24 cellular contexts compared by ENCODE assay signal in genomic region chr1:4140241-4140640, GRCh38.
DNase-seq lines count a peak whose midpoint lies in the region; ATAC-seq, FAIRE-seq and TF ChIP-seq lines count a peak whose summit lies in the region.
"Had no signal": no experiment of that assay in that cellular context is flagged by ENCODE, and none has a peak within 500 bp of the region (broad histone marks: within the 10 kb centered on the region; RNA-seq: fewer than 3 reads in every experiment).

No MANE protein-coding gene starts in this region.

- H3K9me3 ChIP-seq in BLaER1 treated with 17β-estradiol and CSF1 and Interleukin-3, amounts not matched to agents 10 nM and 100 nM (replicated peaks in 1 of 11), result peaks cover 18 to 25% (median 23%) of the 10 kb centered on the region in 11 experiments; a peak in 21 of 22 replicates
- H3K9me3 ChIP-seq in H1 (ENCODE audit: insufficient read depth in 2 of 2, low read depth in 1 of 2, low read length in 1 of 2) (no peaks in the 10 kb centered on the region), osteoblast (ENCODE audit: low read depth, low read length) (no peaks in the 10 kb centered on the region), aorta (ENCODE audit: control insufficient read depth, low read length) (no peaks in the 10 kb centered on the region), BE2C (no peaks in the 10 kb centered on the region)

- TF ChIP-seq CTCF in H1 (IDR thresholded peaks at IDR 0.05; ENCODE audit: control extremely low read depth in 1 of 3, insufficient read depth in 1 of 3, low read depth in 1 of 3, low read length in 3 of 3), result no peak
- TF ChIP-seq CTCF in osteoblast (IDR thresholded peaks at IDR 0.05; ENCODE audit: extremely low read depth, low read depth, low read length), result no peak
- TF ChIP-seq CTCF in BE2C (IDR thresholded peaks at IDR 0.05; ENCODE audit: low read depth, low read length), result no peak

- no peak overlapping the region for H3K23ac ChIP-seq in H1 (ENCODE audit: insufficient read length)

- H3K4me3 ChIP-seq in BLaER1 treated with 17β-estradiol and CSF1 and Interleukin-3, amounts not matched to agents 10 nM and 100 nM, result no peak overlapping the region
- H3K4me3 ChIP-seq in H1 (ENCODE audit: extremely low read depth in 1 of 4, insufficient read depth in 2 of 4, low read depth in 3 of 4, low read length in 4 of 4) (no peak overlapping the region), osteoblast (ENCODE audit: insufficient read depth, low read length) (no peak overlapping the region), aorta (ENCODE audit: low read length in 2 of 2) (no peak overlapping the region), BE2C (ENCODE audit: low read depth, low read length) (no peak overlapping the region)

- H2BK120ac ChIP-seq in H1 (replicated peaks; ENCODE audit: low read depth, low read length), result no peak overlapping the region

- intact Hi-C loops in aorta (cut with DNase I), result no loop called here

- H3K79me2 ChIP-seq in H1 (ENCODE audit: control insufficient read depth in 1 of 2, insufficient read depth in 2 of 2, low read length in 2 of 2) (no peaks in the 10 kb centered on the region), osteoblast (ENCODE audit: insufficient read depth, low read length) (no peaks in the 10 kb centered on the region)

- H2BK15ac ChIP-seq in H1 (ENCODE audit: low read length), result no peak overlapping the region

- H3K14ac ChIP-seq in H1 (ENCODE audit: insufficient read length), result no peak overlapping the region

- ATAC-seq in aorta (ENCODE audit: low FRiP score) (no peak), HG03354 (IDR thresholded peaks at IDR 0.05; ENCODE audit: poor library complexity, severe bottlenecking, unreplicated experiment) (no peak)

- CTCF ChIA-PET in H1 (lab: Charles Lee; ENCODE audit: partially characterized antibody), result no interaction called here

- H3K18ac ChIP-seq in H1 (ENCODE audit: extremely low read depth, low read length), result no peak overlapping the region

- peaks cover 8 to 29% (median 28%) of the 10 kb centered on the region in 10 experiments for H3K4me1 ChIP-seq in BLaER1 treated with 17β-estradiol and CSF1 and Interleukin-3, amounts not matched to agents 10 nM and 100 nM
- H3K4me1 ChIP-seq in H1 (replicated peaks in 1 of 4; ENCODE audit: control insufficient read depth in 3 of 4, insufficient read depth in 4 of 4, low read length in 3 of 4) (no peaks in the 10 kb centered on the region; a peak in 1 of 7 replicates), osteoblast (ENCODE audit: insufficient read depth, low read length) (no peaks in the 10 kb centered on the region), aorta (ENCODE audit: control insufficient read depth in 1 of 2, insufficient read depth in 2 of 2, low read length in 2 of 2) (no peaks in the 10 kb centered on the region), BE2C (no peaks in the 10 kb centered on the region)

- H2BK5ac ChIP-seq in H1 (ENCODE audit: low read depth, low read length), result no peak overlapping the region

- 0 out of 2 replicates have a peak overlapping the region, but pooled peaks have one; percentile 9 for H2BK12ac ChIP-seq in H1 (ENCODE audit: low read depth, low read length)

- POLR2A ChIA-PET in H1 (lab: Charles Lee; ENCODE audit: partially characterized antibody), result no interaction called here

- H3K56ac ChIP-seq in H1 (replicated peaks; ENCODE audit: insufficient read length, low read depth, low read length), result no peak overlapping the region

- 93% methylated on average over 13 of the region's 13 CpGs; no CpG with 5 or more reads in 1 of the 2 experiments for WGBS in H1 (ENCODE audit: extremely low coverage in 1 of 2, insufficient coverage in 1 of 2, insufficient read length in 1 of 2, insufficient replicate concordance in 2 of 2, low coverage in 1 of 2, low lambda C conversion rate in 2 of 2, missing lambda C conversion rate in 1 of 2), 2 experiments
- WGBS in aorta, 2 donors, result 88 to 92% methylated on average over 13 of the region's 13 CpGs

- peaks cover 13% of the 10 kb centered on the region for H3K23me2 ChIP-seq in H1 (ENCODE audit: low read depth, low read length)

- no peak overlapping the region for H4K5ac ChIP-seq in H1 (ENCODE audit: insufficient read length, low read depth, low read length)

- no peak for DNase-seq in H1 (ENCODE audit: low read depth in 1 of 2, low spot score in 2 of 2)
- DNase-seq in osteoblast (ENCODE audit: insufficient read length, low spot score, missing footprints), result peak; percentile 19
- peak; percentile 13 to 44 for DNase-seq in aorta
- no peak for DNase-seq in AML-193 (lab: John Stamatoyannopoulos, UW)
- no peak for DNase-seq in BE2C
- no peak for DNase-seq in NCI-H187 (lab: John Stamatoyannopoulos, UW)
- DNase-seq: 8988T; ACHN; C1 segment of cervical spinal cord; CD4-positive, alpha-beta memory T cell; CD4-positive, CD25-positive, alpha-beta regulatory T cell; COR-L47; DMS 273 treated with DMSO at 0.1 percent for 48 hours; DMS153; DMS53; DMS79; DND-41; EL; GF-D8 had no signal

- no peak overlapping the region for H3K27ac ChIP-seq in BLaER1 treated with 17β-estradiol and CSF1 and Interleukin-3, amounts not matched to agents 10 nM and 100 nM
- H3K27ac ChIP-seq in H1 (ENCODE audit: low read depth, low read length) (no peak overlapping the region), osteoblast (ENCODE audit: low read depth, low read length) (no peak overlapping the region), aorta (ENCODE audit: low read depth in 1 of 2, low read length in 2 of 2) (no peak overlapping the region)

- TF ChIP-seq POLR2A in H1 (IDR thresholded peaks at IDR 0.05; ENCODE audit: control extremely low read depth in 1 of 2, low read depth in 2 of 2, low read length in 2 of 2), result no peak

- H3K4ac ChIP-seq in H1 (replicated peaks; ENCODE audit: insufficient read length, low read depth, low read length), result no peak overlapping the region

- no peak overlapping the region; the same call in 1 of the 2 replicates for H4K8ac ChIP-seq in H1 (ENCODE audit: extremely low read depth, insufficient read depth, low read length)

- H4K20me1 ChIP-seq in BLaER1 treated with 17β-estradiol and CSF1 and Interleukin-3, amounts not matched to agents 10 nM and 100 nM, result no peaks in the 10 kb centered on the region
- H4K20me1 ChIP-seq in H1 (replicated peaks in 1 of 2; ENCODE audit: control insufficient read depth in 1 of 2, insufficient read depth in 2 of 2, low read length in 2 of 2) (peaks cover 0 to 6% of the 10 kb centered on the region in 2 experiments), osteoblast (ENCODE audit: insufficient read depth, low read length) (no peaks in the 10 kb centered on the region)

- peaks cover 0 to 6% (median 0%) of the 10 kb centered on the region in 11 experiments; a peak in 1 of 22 replicates for H3K27me3 ChIP-seq in BLaER1 treated with 17β-estradiol and CSF1 and Interleukin-3, amounts not matched to agents 10 nM and 100 nM
- H3K27me3 ChIP-seq in H1 (replicated peaks in 1 of 4; ENCODE audit: control insufficient read depth in 3 of 4, extremely low read depth in 1 of 4, insufficient read depth in 3 of 4, low read length in 3 of 4), result no peaks in the 10 kb centered on the region
- no peaks in the 10 kb centered on the region for H3K27me3 ChIP-seq in osteoblast (ENCODE audit: insufficient read depth, low read length)
- H3K27me3 ChIP-seq in aorta (ENCODE audit: control insufficient read depth in 1 of 2, insufficient read depth in 2 of 2, low read length in 1 of 2), result no peaks in the 10 kb centered on the region
- H3K27me3 ChIP-seq in BE2C, result no peaks in the 10 kb centered on the region

- no peak overlapping the region for H4K91ac ChIP-seq in H1 (replicated peaks; ENCODE audit: insufficient read length, low read length)

- H2AFZ ChIP-seq in H1 (ENCODE audit: low read length) (no peak overlapping the region), osteoblast (ENCODE audit: low read length) (no peak overlapping the region)

- no peak overlapping the region for H2AK5ac ChIP-seq in H1 (ENCODE audit: low read depth, low read length)

- H3K9ac ChIP-seq in BLaER1 treated with 17β-estradiol and CSF1 and Interleukin-3, amounts not matched to agents 10 nM and 100 nM, result no peak overlapping the region
- no peak overlapping the region for H3K9ac ChIP-seq in H1 (replicated peaks in 1 of 4; ENCODE audit: extremely low read depth in 1 of 4, low read depth in 3 of 4, low read length in 3 of 4)

- peak overlapping the region in 8 of 11 experiments; percentile 29 to 53 (median 46); a peak in 6 of 22 replicates for H3K4me2 ChIP-seq in BLaER1 treated with 17β-estradiol and CSF1 and Interleukin-3, amounts not matched to agents 10 nM and 100 nM
- H3K4me2 ChIP-seq in H1 (ENCODE audit: insufficient read depth in 1 of 2, low read depth in 2 of 2, low read length in 2 of 2) (no peak overlapping the region), osteoblast (ENCODE audit: insufficient read depth, low read length) (no peak overlapping the region)

- no peak for TF ChIP-seq RAD21 in H1 (IDR thresholded peaks at IDR 0.05 in 1 of 2, conservative IDR thresholded peaks at IDR 0.05 in 1 of 2; ENCODE audit: low read depth in 2 of 2, low read length in 2 of 2)

- no peak overlapping the region for H2BK20ac ChIP-seq in H1 (ENCODE audit: low read length)

- no peak for FAIRE-seq in H1 (lab: Jason Lieb, UNC)
- FAIRE-seq: A204.1, GM12891, GM19239 had no signal

- H3K36me3 ChIP-seq in BLaER1 treated with 17β-estradiol and CSF1 and Interleukin-3, amounts not matched to agents 10 nM and 100 nM, result no peaks in the 10 kb centered on the region
- H3K36me3 ChIP-seq in H1 (ENCODE audit: control insufficient read depth in 2 of 4, insufficient read depth in 4 of 4, low read length in 3 of 4) (no peaks in the 10 kb centered on the region), osteoblast (ENCODE audit: insufficient read depth, low read length) (no peaks in the 10 kb centered on the region), aorta (ENCODE audit: control insufficient read depth in 1 of 2, insufficient read depth in 2 of 2, low read length in 1 of 2) (no peaks in the 10 kb centered on the region), BE2C (no peaks in the 10 kb centered on the region)

- H3K79me1 ChIP-seq in H1 (ENCODE audit: low read depth, low read length), result no peaks in the 10 kb centered on the region

- no peak for TF ChIP-seq EP300 in H1 (IDR thresholded peaks at IDR 0.05; ENCODE audit: borderline replicate concordance in 1 of 2, low read depth in 2 of 2, low read length in 2 of 2)

TF ChIP-seq in H1, 55 proteins besides CTCF, POLR2A, EP300 and RAD21:
- TF ChIP-seq MAFK (IDR thresholded peaks at IDR 0.05; ENCODE audit: low read depth, low read length) (no peak), POLR2AphosphoS5 (IDR thresholded peaks at IDR 0.05; ENCODE audit: low read depth, low read length) (no peak), TEAD4 (IDR thresholded peaks at IDR 0.05; ENCODE audit: low read depth, low read length) (no peak)

Comparison
In these comparisons a context has a peak if more than half of its experiments do, and no peak if none do; other contexts are left out.
1. H3K4me2 ChIP-seq: peak in BLaER1 treated with 17β-estradiol and CSF1 and Interleukin-3, amounts not matched to agents 10 nM and 100 nM (8 of 11); none in H1 (0 of 2) and osteoblast (single experiment).
2. DNase-seq: peak in osteoblast (single experiment) and aorta (2 of 2); none in H1 (0 of 2), AML-193 (0 of 2), BE2C (single experiment) and NCI-H187 (0 of 2).